8 cellular contexts compared by ENCODE assay signal in genomic region chr4:113278324-113278934, GRCh38.
DNase-seq lines count a peak whose midpoint lies in the region; ATAC-seq and TF ChIP-seq lines count a peak whose summit lies in the region.

No MANE protein-coding gene starts in this region.

- no peaks in the 10 kb centered on the region for H3K4me1 ChIP-seq in upper lobe of right lung

- no peaks in the 10 kb centered on the region for H3K9me3 ChIP-seq in upper lobe of right lung

- H3K27ac ChIP-seq in upper lobe of right lung, result no peak overlapping the region

- H3K36me3 ChIP-seq in upper lobe of right lung, result no peaks in the 10 kb centered on the region

- TF ChIP-seq CTCF in fibroblast of pulmonary artery (IDR thresholded peaks at IDR 0.05; ENCODE audit: low read length, missing control alignments) (peak; percentile 97), upper lobe of right lung (IDR thresholded peaks at IDR 0.05) (peak; percentile 80)

- intact Hi-C loops in upper lobe of right lung (cut with DNase I), result no loop called here

- ATAC-seq in GM19463 (IDR thresholded peaks at IDR 0.05; ENCODE audit: unreplicated experiment) (peak; percentile 99), HG03469 (IDR thresholded peaks at IDR 0.05; ENCODE audit: unreplicated experiment) (peak; percentile 94), upper lobe of right lung (peak; percentile 92)

- H3K4me3 ChIP-seq in fibroblast of pulmonary artery (replicated peaks; ENCODE audit: low read depth, low read length) (no peak overlapping the region), upper lobe of right lung (no peak overlapping the region)

- DNase-seq in DMS 273 (lab: John Stamatoyannopoulos, UW; ENCODE audit: unreplicated experiment) (peak; percentile 79), NOMO-1 treated with dmso at 0.1 percent for 144 hours (lab: John Stamatoyannopoulos, UW; ENCODE audit: unreplicated experiment) (peak; percentile 13), fibroblast of pulmonary artery (ENCODE audit: low read depth) (peak; percentile 92), occipital lobe (lab: John Stamatoyannopoulos, UW) (peak; percentile 4), upper lobe of right lung (no peak)
- peak; percentile 13 for DNase-seq in activated CD8-positive, alpha-beta memory T cell treated with anti-CD3 and anti-CD28 coated beads, Interleukin-2, amount 50 U/mL, for 24 hours (ENCODE audit: extremely low read depth)

- H3K27me3 ChIP-seq in upper lobe of right lung, result no peaks in the 10 kb centered on the region
